8 cellular contexts compared by ENCODE assay signal in the genomic region with DNA sequence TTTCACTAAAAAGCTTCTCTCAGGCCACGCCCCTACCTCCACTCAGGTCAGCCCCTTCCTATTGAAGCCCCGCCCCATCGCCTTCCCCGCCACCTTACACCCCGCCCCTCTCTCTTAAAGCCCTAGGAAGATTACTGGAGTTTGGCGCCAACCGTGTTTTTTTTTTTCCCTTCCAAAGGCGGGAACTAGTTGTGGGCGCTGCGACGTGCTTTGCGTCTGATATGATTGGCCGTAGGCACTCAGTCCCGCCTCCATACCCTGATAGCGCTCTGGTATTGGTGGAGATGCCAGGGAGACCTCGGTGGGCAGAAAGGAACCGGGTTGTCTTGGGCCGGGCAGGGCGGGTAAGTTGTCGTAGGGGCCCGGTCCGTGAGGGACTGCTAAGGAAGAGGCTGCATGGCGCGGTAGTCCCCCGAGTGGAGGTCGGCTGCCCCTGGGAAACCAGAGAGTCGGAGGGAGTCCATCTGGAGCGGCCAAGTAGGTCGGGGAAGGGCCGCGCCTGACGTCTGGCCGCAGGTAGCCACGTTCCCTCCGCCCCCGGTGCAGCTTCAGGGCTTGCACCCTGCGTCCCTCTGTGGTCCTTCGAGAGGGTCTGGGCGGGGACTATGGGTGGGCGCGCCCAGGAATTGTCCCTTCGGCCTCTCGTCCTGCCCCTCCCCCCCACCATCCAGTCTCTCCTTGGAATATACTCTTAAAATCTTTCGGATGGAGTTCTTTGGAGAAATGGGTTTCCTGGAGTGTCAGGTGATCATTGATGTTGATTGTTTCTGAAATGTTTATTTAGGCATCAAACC. TPM values are rescaled to one million over a fixed set of nuclear protein-coding genes. Genes with fewer than 3 reads are reported as not detected.
DNase-seq lines count a peak whose midpoint lies in the region; ATAC-seq and TF ChIP-seq lines count a peak whose summit lies in the region.

Gene CASP8AP2 (plus strand): TSS at position 290 of the 794 bp plus-strand sequence.

- TF ChIP-seq CTCF in GM13976 (IDR thresholded peaks at IDR 0.05; ENCODE audit: borderline replicate concordance, control extremely low read depth, extremely low read depth, insufficient read depth, missing control alignments) (no peak), left ventricle myocardium inferior (IDR thresholded peaks at IDR 0.05; ENCODE audit: borderline replicate concordance) (no peak), prostate gland (IDR thresholded peaks at IDR 0.05) (no peak)

- peak within 1 kb of the TSS; percentile 99 for H3K4me3 ChIP-seq in left ventricle myocardium inferior
- peak within 1 kb of the TSS; percentile 65 to 93 for H3K4me3 ChIP-seq in prostate gland
- H3K4me3 ChIP-seq in urinary bladder (ENCODE audit: low read depth, low read length), result peak within 1 kb of the TSS; percentile 67

- peak; percentile 97 for ATAC-seq in HG02870 (IDR thresholded peaks at IDR 0.05; ENCODE audit: unreplicated experiment)

- H3K4me1 ChIP-seq in left ventricle myocardium inferior (peaks cover 25% of the 10 kb centered on the region), prostate gland (replicated peaks) (no peaks in the 10 kb centered on the region), urinary bladder (ENCODE audit: insufficient read depth) (no peaks in the 10 kb centered on the region)

- H3K27me3 ChIP-seq in left ventricle myocardium inferior (ENCODE audit: low read depth), result no peaks in the 10 kb centered on the region
- H3K27me3 ChIP-seq in prostate gland (replicated peaks; ENCODE audit: insufficient read depth), result no peaks in the 10 kb centered on the region

- intact Hi-C loops in T-helper 1 cell treated with Interleukin-12 subunit alpha and Interleukin-12 subunit beta and Interleukin-4 antibody, amounts not matched to agents 30 ng/mL and 1 ng/mL, for 36 hours (cut with micrococcal nuclease), result loop anchor here (1.0 to 5.0 kb wide), 17 partner anchors 10 to 866 kb away; partner anchors contain the start of genes ANKRD6, LYRM2, MAP3K7 and MDN1
- intact Hi-C loops in left ventricle myocardium inferior (cut with micrococcal nuclease) (no loop called here), prostate gland (cut with DNase I) (no loop called here)

- under 1% methylated on average over 44 of the region's 44 CpGs for WGBS in prostate gland
- WGBS in urinary bladder, result under 1% methylated on average over 44 of the region's 44 CpGs

- H3K27ac ChIP-seq in left ventricle myocardium inferior (replicated peaks) (peak within 1 kb of the TSS; percentile 85), prostate gland (peak within 1 kb of the TSS; percentile 77 to 83), urinary bladder (ENCODE audit: low read depth) (peak within 1 kb of the TSS; percentile 65)

- in situ Hi-C loops in GM13976 (cut with MboI; ENCODE audit: low sequenced_read_pairs, unreplicated experiment), result no loop called here

- H3K36me3 ChIP-seq in left ventricle myocardium inferior (peaks cover 17% of the 10 kb centered on the region), prostate gland (peaks cover 0 to 10% of the 10 kb centered on the region in 2 donors), urinary bladder (ENCODE audit: insufficient read depth) (no peaks in the 10 kb centered on the region)

- TF ChIP-seq POLR2A in prostate gland (IDR thresholded peaks at IDR 0.05), result peak; percentile 76

- DNase-seq in GM13976 (ENCODE audit: low spot score) (peak; percentile 96), NCI-H146 treated with DMSO at 0.1 percent for 48 hours (lab: John Stamatoyannopoulos, UW; ENCODE audit: unreplicated experiment) (peak; percentile 99), amniotic stem cell (lab: John Stamatoyannopoulos, UW) (peak; percentile 98), left ventricle myocardium inferior (peak; percentile 93), prostate gland (ENCODE audit: low spot score) (peak; percentile 96)

- no peaks in the 10 kb centered on the region for H3K9me3 ChIP-seq in left ventricle myocardium inferior (replicated peaks)
- H3K9me3 ChIP-seq in prostate gland, result no peaks in the 10 kb centered on the region

RNA-seq across cellular contexts. Expression of gene CASP8AP2, which starts in this region (rescaled TPM):
- 32.5 and 33.2 TPM in 2 replicates for total RNA-seq in T-helper 1 cell treated with Interleukin-12 subunit alpha and Interleukin-12 subunit beta and Interleukin-4 antibody, amounts not matched to agents 30 ng/mL and 1 ng/mL, for 36 hours
- total RNA-seq in left ventricle myocardium inferior (13.2 TPM), prostate gland (10 to 100 TPM; 10.9 to 17.7 TPM), urinary bladder (38.8 TPM)
- polyA plus RNA-seq in urinary bladder, result 8.9 TPM

Comparison
In these comparisons a context has a peak if more than half of its experiments do, and no peak if none do; other contexts are left out.
1. Peak in every context shown above with its lines: DNase-seq, ATAC-seq, H3K4me3 ChIP-seq and H3K27ac ChIP-seq.